In genomic region chr16:77581706-77582105, GRCh38 we compare ENCODE assay signal across 33 cellular contexts.
"Had no signal": no experiment of that assay in that cellular context is flagged by ENCODE, and none has a peak within 500 bp of the region (broad histone marks: within the 10 kb centered on the region; RNA-seq: fewer than 3 reads in every experiment).

No MANE protein-coding gene starts in this region.

- ATAC-seq: activated CD4-positive, CD25-positive, alpha-beta regulatory T cell treated with anti-CD3 and anti-CD28 coated beads, Interleukin-2, amount 50 U/mL, for 24 hours; body of pancreas; gastrocnemius medialis; naive thymus-derived CD8-positive, alpha-beta T cell; pancreas; sciatic nerve; stimulated activated naive CD8-positive, alpha-beta T cell treated with anti-CD3 and anti-CD28 coated beads, Interleukin-15, Interleukin-2, amounts not matched to agents 100 U/mL and 50 U/mL, for 24 hours; T-helper 17 cell had no signal

- H2AFZ ChIP-seq: hepatocyte had no signal

- H3K4me3 Mint-ChIP-seq: activated naive CD4-positive, alpha-beta T cell treated with anti-CD3 and anti-CD28 coated beads, Interleukin-2, amount 10 ng/mL, durations not matched to agents 7 days and 5 days; activated naive CD8-positive, alpha-beta T cell treated with anti-CD3 and anti-CD28 coated beads, Interleukin-2, amount 10 ng/mL, durations not matched to agents 7 days and 5 days; activated T-helper 1 cell treated with anti-CD3 and anti-CD28 coated beads, Interleukin-12 subunit alpha, Interleukin-12 subunit beta, Interleukin-2, Interleukin-4 antibody, amounts not matched to agents 30 ng/mL and 10 ng/mL and 1 ng/mL, durations not matched to agents 14 hours and 24 hours and 36 hours; memory B cell; naive thymus-derived CD8-positive, alpha-beta T cell; neural crest cell; T-helper 17 cell had no signal

- FAIRE-seq: endothelial cell of umbilical vein, kidney, pancreas had no signal

- H3K9me3 ChIP-seq: gastrocnemius medialis, pancreas, prostate gland, upper lobe of left lung, vagina had no signal

- H3K4me1 ChIP-seq: body of pancreas, gastrocnemius medialis, pancreas, prostate gland, upper lobe of left lung, vagina had no signal

- H3K79me2 ChIP-seq: hepatocyte had no signal

- H3K27ac Mint-ChIP-seq: activated naive CD4-positive, alpha-beta T cell treated with anti-CD3 and anti-CD28 coated beads, Interleukin-2, amount 10 ng/mL, durations not matched to agents 7 days and 5 days; activated naive CD8-positive, alpha-beta T cell treated with anti-CD3 and anti-CD28 coated beads, Interleukin-2, amount 10 ng/mL, durations not matched to agents 7 days and 5 days; activated T-helper 1 cell treated with anti-CD3 and anti-CD28 coated beads, Interleukin-12 subunit alpha, Interleukin-12 subunit beta, Interleukin-2, Interleukin-4 antibody, amounts not matched to agents 30 ng/mL and 10 ng/mL and 1 ng/mL, durations not matched to agents 14 hours and 24 hours and 36 hours; memory B cell; naive thymus-derived CD8-positive, alpha-beta T cell; T-helper 17 cell had no signal

- H3K36me3 ChIP-seq: cardiac muscle cell, gastrocnemius medialis, pancreas, prostate gland, upper lobe of left lung, vagina, WERI-Rb-1 had no signal

- H3K27me3 ChIP-seq: body of pancreas, gastrocnemius medialis, pancreas, upper lobe of left lung, vagina had no signal

- DNase-seq: activated CD4-positive, alpha-beta T cell treated with anti-CD3 and anti-CD28 coated beads for 48 hours; activated CD4-positive, alpha-beta T cell treated with anti-CD3 and anti-CD28 coated beads, Interleukin-2, amount 50 U/mL, for 48 hours; activated CD8-positive, alpha-beta memory T cell treated with anti-CD3 and anti-CD28 coated beads for 24 hours; activated gamma-delta T cell; activated naive CD4-positive, alpha-beta T cell treated with anti-CD3 and anti-CD28 coated beads, Interleukin-2, amount 10 ng/mL, durations not matched to agents 7 days and 5 days; activated naive CD8-positive, alpha-beta T cell treated with anti-CD3 and anti-CD28 coated beads, Interleukin-2, amount 10 ng/mL, durations not matched to agents 7 days and 5 days; amygdala; body of pancreas; cortex of kidney; gastrocnemius medialis; kidney; naive thymus-derived CD8-positive, alpha-beta T cell; nucleus accumbens; pancreas; retina; stimulated activated CD4-positive, alpha-beta T cell treated with anti-CD3 and anti-CD28 coated beads, Interleukin-12 subunit alpha, Interleukin-12 subunit beta, amount 100 ng/mL, for 4 hours; stimulated activated CD4-positive, alpha-beta T cell treated with anti-CD3 and anti-CD28 coated beads, Interleukin-4, amount 100 ng/mL, for 1 hour; stimulated activated naive CD8-positive, alpha-beta T cell treated with anti-CD3 and anti-CD28 coated beads, Interleukin-15, Interleukin-2, amounts not matched to agents 100 U/mL and 50 U/mL, for 24 hours; T-helper 17 cell; T1000; upper lobe of left lung; WERI-Rb-1 had no signal

- H3K36me3 Mint-ChIP-seq: activated naive CD4-positive, alpha-beta T cell treated with anti-CD3 and anti-CD28 coated beads, Interleukin-2, amount 10 ng/mL, durations not matched to agents 7 days and 5 days; activated naive CD8-positive, alpha-beta T cell treated with anti-CD3 and anti-CD28 coated beads, Interleukin-2, amount 10 ng/mL, durations not matched to agents 7 days and 5 days; memory B cell; naive thymus-derived CD8-positive, alpha-beta T cell had no signal

- H3K9me3 Mint-ChIP-seq: activated naive CD4-positive, alpha-beta T cell treated with anti-CD3 and anti-CD28 coated beads, Interleukin-2, amount 10 ng/mL, durations not matched to agents 7 days and 5 days; activated naive CD8-positive, alpha-beta T cell treated with anti-CD3 and anti-CD28 coated beads, Interleukin-2, amount 10 ng/mL, durations not matched to agents 7 days and 5 days; activated T-helper 1 cell treated with anti-CD3 and anti-CD28 coated beads, Interleukin-12 subunit alpha, Interleukin-12 subunit beta, Interleukin-2, Interleukin-4 antibody, amounts not matched to agents 30 ng/mL and 10 ng/mL and 1 ng/mL, durations not matched to agents 14 hours and 24 hours and 36 hours; memory B cell; naive thymus-derived CD8-positive, alpha-beta T cell; neural crest cell had no signal

- H3K4me3 ChIP-seq: body of pancreas, cardiac muscle cell, gastrocnemius medialis, hepatocyte, pancreas, prostate gland, skin epidermis, upper lobe of left lung, vagina had no signal

- H3K4me1 Mint-ChIP-seq: activated naive CD4-positive, alpha-beta T cell treated with anti-CD3 and anti-CD28 coated beads, Interleukin-2, amount 10 ng/mL, durations not matched to agents 7 days and 5 days; memory B cell; neural crest cell had no signal

- H3K4me2 ChIP-seq: hepatocyte had no signal

- H3K27ac ChIP-seq: body of pancreas, cardiac muscle cell, gastrocnemius medialis, hepatocyte, pancreas, prostate gland, upper lobe of left lung, vagina, WERI-Rb-1 had no signal
